In genomic region chr10:2037966-2038493, GRCh38 we compare ENCODE assay signal across 24 cellular contexts.
"Had no signal": no experiment of that assay in that cellular context is flagged by ENCODE, and none has a peak within 500 bp of the region (broad histone marks: within the 10 kb centered on the region; RNA-seq: fewer than 3 reads in every experiment).

No MANE protein-coding gene starts in this region.

- H3K27ac ChIP-seq: coronary artery, esophagus muscularis mucosa, hepatocyte, left lung, right atrium auricular region, spleen, thyroid gland, upper lobe of right lung had no signal

- H3K9me3 Mint-ChIP-seq: activated CD4-positive, alpha-beta memory T cell treated with anti-CD3 and anti-CD28 coated beads, Interleukin-2, amount 10 ng/mL, durations not matched to agents 7 days and 5 days had no signal

- H3K27ac Mint-ChIP-seq: activated CD4-positive, alpha-beta memory T cell treated with anti-CD3 and anti-CD28 coated beads, Interleukin-2, amount 10 ng/mL, durations not matched to agents 7 days and 5 days; activated naive CD4-positive, alpha-beta T cell treated with anti-CD3 and anti-CD28 coated beads for 36 hours; activated naive CD8-positive, alpha-beta T cell treated with anti-CD3 and anti-CD28 coated beads, Interleukin-2, amount 10 ng/mL, durations not matched to agents 7 days and 5 days; activated T-cell treated with anti-CD3 and anti-CD28 coated beads, Interleukin-2, amount 50 U/mL, for 72 hours; immature natural killer cell; mesothelial cell of epicardium; naive thymus-derived CD8-positive, alpha-beta T cell; progenitor cell of endocrine pancreas; WTC11 had no signal

- H3K4me1 ChIP-seq: esophagus muscularis mucosa, left lung, right atrium auricular region, spleen, thyroid gland, upper lobe of right lung had no signal

- H3K27me3 Mint-ChIP-seq: activated CD4-positive, alpha-beta memory T cell treated with anti-CD3 and anti-CD28 coated beads, Interleukin-2, amount 10 ng/mL, durations not matched to agents 7 days and 5 days; progenitor cell of endocrine pancreas had no signal

- H2AFZ ChIP-seq: hepatocyte had no signal

- DNase-seq: activated CD4-positive, alpha-beta memory T cell treated with anti-CD3 and anti-CD28 coated beads, Interleukin-2, amount 10 ng/mL, durations not matched to agents 7 days and 5 days; activated effector memory CD4-positive, alpha-beta T cell treated with Interleukin-2 at 50 U/mL for 16 hours; activated naive CD4-positive, alpha-beta T cell treated with anti-CD3 and anti-CD28 coated beads for 36 hours; activated naive CD8-positive, alpha-beta T cell treated with anti-CD3 and anti-CD28 coated beads, Interleukin-2, amount 10 ng/mL, durations not matched to agents 7 days and 5 days; activated T-cell treated with anti-CD3 and anti-CD28 coated beads, Interleukin-2, amount 50 U/mL, for 72 hours; amygdala; glutamatergic neuron; immature natural killer cell; left lung; naive thymus-derived CD8-positive, alpha-beta T cell; spleen; stimulated activated CD4-positive, alpha-beta T cell treated with anti-CD3 and anti-CD28 coated beads, Interleukin-4, amount 100 ng/mL, for 24 hours; stimulated activated naive CD4-positive, alpha-beta T cell treated with Interleukin-2 at 50 U/mL for 16 hours; substantia nigra; thyroid gland; upper lobe of right lung had no signal

- H3K79me2 ChIP-seq: hepatocyte had no signal

- H3K36me3 Mint-ChIP-seq: activated naive CD8-positive, alpha-beta T cell treated with anti-CD3 and anti-CD28 coated beads, Interleukin-2, amount 10 ng/mL, durations not matched to agents 7 days and 5 days; mesothelial cell of epicardium; naive thymus-derived CD8-positive, alpha-beta T cell; WTC11 had no signal

- H3K9me3 ChIP-seq: left lung, right atrium auricular region, thyroid gland, upper lobe of right lung had no signal

- H3K4me2 ChIP-seq: hepatocyte had no signal

- H3K4me3 Mint-ChIP-seq: activated CD4-positive, alpha-beta memory T cell treated with anti-CD3 and anti-CD28 coated beads, Interleukin-2, amount 10 ng/mL, durations not matched to agents 7 days and 5 days; activated naive CD4-positive, alpha-beta T cell treated with anti-CD3 and anti-CD28 coated beads for 36 hours; activated naive CD8-positive, alpha-beta T cell treated with anti-CD3 and anti-CD28 coated beads, Interleukin-2, amount 10 ng/mL, durations not matched to agents 7 days and 5 days; activated T-cell treated with anti-CD3 and anti-CD28 coated beads, Interleukin-2, amount 50 U/mL, for 72 hours; immature natural killer cell; mesothelial cell of epicardium; naive thymus-derived CD8-positive, alpha-beta T cell; WTC11 had no signal

- H3K27me3 ChIP-seq: hepatocyte, left lung, right atrium auricular region, spleen, thyroid gland, upper lobe of right lung had no signal

- ATAC-seq: activated T-cell treated with anti-CD3 and anti-CD28 coated beads, Interleukin-2, amount 50 U/mL, for 72 hours; left lung; naive thymus-derived CD8-positive, alpha-beta T cell; upper lobe of right lung; WTC11 had no signal

- H3K4me3 ChIP-seq: coronary artery, esophagus muscularis mucosa, hepatocyte, left lung, lung, right atrium auricular region, spleen, thyroid gland, upper lobe of right lung had no signal

- H3K4me1 Mint-ChIP-seq: activated CD4-positive, alpha-beta memory T cell treated with anti-CD3 and anti-CD28 coated beads, Interleukin-2, amount 10 ng/mL, durations not matched to agents 7 days and 5 days; activated naive CD8-positive, alpha-beta T cell treated with anti-CD3 and anti-CD28 coated beads, Interleukin-2, amount 10 ng/mL, durations not matched to agents 7 days and 5 days; immature natural killer cell; mesothelial cell of epicardium; WTC11 had no signal

- H3K36me3 ChIP-seq: esophagus muscularis mucosa, left lung, right atrium auricular region, spleen, thyroid gland, upper lobe of right lung had no signal
